8 cellular contexts compared by ENCODE assay signal in the genomic region with DNA sequence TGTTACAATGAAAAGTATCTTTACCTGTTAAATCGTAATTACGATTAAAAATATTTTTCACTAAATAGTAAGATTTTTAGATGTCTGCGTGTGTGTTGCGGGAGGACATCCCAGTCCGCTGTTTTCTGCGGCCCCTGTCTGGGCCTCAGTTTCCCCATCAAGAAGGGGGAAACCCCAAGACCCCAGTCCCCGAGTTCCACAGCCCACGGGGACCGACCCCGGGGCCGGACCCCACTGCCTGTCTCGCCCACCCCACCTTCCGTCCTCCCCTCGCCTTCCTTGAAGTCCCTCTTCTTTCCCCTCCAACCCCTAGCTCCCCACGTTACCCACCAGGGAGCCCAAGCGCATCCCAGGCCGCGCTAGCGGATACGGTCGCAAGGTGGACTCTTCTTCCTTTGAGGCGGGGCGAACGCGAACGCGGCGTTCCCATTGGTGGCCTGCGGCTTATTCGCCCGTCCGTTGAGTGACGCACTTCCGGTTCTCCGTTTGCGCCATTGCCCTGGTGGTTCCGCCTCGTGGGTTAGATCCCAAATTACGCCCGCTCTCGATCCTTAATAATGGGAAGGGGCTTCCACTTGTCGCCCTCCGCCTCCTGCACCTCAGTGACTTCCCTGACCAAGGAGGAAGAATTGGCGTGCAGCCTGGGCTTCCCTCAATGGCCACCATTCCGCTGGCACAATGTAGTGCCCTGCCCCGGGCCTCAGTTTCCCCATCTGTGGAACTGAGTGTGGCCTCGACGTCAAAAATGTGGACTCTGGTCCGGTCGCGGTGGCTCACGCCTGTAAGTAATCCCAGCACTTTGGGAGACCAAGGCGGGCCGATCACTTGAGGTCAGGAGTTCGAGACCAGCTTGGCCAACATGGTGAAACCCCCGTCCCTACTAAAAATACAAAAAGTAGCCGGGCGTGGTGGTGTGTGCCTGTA. TPM values are rescaled to one million over a fixed set of nuclear protein-coding genes. Genes with fewer than 3 reads are reported as not detected.
DNase-seq lines count a peak whose midpoint lies in the region; ATAC-seq and TF ChIP-seq lines count a peak whose summit lies in the region.

A gene with protein sequence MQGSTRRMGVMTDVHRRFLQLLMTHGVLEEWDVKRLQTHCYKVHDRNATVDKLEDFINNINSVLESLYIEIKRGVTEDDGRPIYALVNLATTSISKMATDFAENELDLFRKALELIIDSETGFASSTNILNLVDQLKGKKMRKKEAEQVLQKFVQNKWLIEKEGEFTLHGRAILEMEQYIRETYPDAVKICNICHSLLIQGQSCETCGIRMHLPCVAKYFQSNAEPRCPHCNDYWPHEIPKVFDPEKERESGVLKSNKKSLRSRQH (minus strand): TSS at position 397 of the 924 bp plus-strand sequence. CDS start 11,202 bp downstream, outside the sequence.

- DNase-seq in COLO829 (ENCODE audit: low spot score) (peak; percentile 97), HT-29 (ENCODE audit: low spot score) (peak; percentile 97), NOMO-1 (lab: John Stamatoyannopoulos, UW; ENCODE audit: unreplicated experiment in 2 of 2) (peak; percentile 90 to 97), endodermal cell (peak; percentile 97), mesendoderm (peak; percentile 97)
- peak; percentile 98 for DNase-seq in activated CD8-positive, alpha-beta memory T cell treated with anti-CD3 and anti-CD28 coated beads, Interleukin-2, amount 10 ng/mL, durations not matched to agents 7 days and 5 days
- DNase-seq in stimulated activated CD8-positive, alpha-beta memory T cell treated with anti-CD3 and anti-CD28 coated beads, Interleukin-15, amount 100 ng/mL, for 1 hour (ENCODE audit: low read depth), result peak; percentile 95

- no peak within 1 kb of the TSS for H2AK5ac ChIP-seq in mesendoderm (ENCODE audit: low read length)

- ATAC-seq in GM19468 (IDR thresholded peaks at IDR 0.05; ENCODE audit: extremely low read depth, unreplicated experiment), result peak; percentile 92
- ATAC-seq in activated CD8-positive, alpha-beta memory T cell treated with anti-CD3 and anti-CD28 coated beads, Interleukin-2, amount 10 ng/mL, durations not matched to agents 7 days and 5 days, result peak; percentile 100

- no peak within 1 kb of the TSS for H2BK120ac ChIP-seq in mesendoderm (ENCODE audit: low read depth, low read length)

- H3K9ac ChIP-seq in endodermal cell (ENCODE audit: extremely low read depth, low read length, poor library complexity, severe bottlenecking), result no peak within 1 kb of the TSS
- H3K9ac ChIP-seq in mesendoderm (ENCODE audit: low read length), result peak within 1 kb of the TSS; percentile 73

- H3K27ac ChIP-seq in endodermal cell (ENCODE audit: low read depth, low read length) (no peak within 1 kb of the TSS), mesendoderm (ENCODE audit: low read depth, low read length) (no peak within 1 kb of the TSS)

- no peak within 1 kb of the TSS for H3K23ac ChIP-seq in mesendoderm (ENCODE audit: low read length)

- peak within 1 kb of the TSS; percentile 19 for H3K18ac ChIP-seq in mesendoderm (ENCODE audit: low read length)

- H3K36me3 Mint-ChIP-seq in activated CD8-positive, alpha-beta memory T cell treated with anti-CD3 and anti-CD28 coated beads, Interleukin-2, amount 10 ng/mL, durations not matched to agents 7 days and 5 days, result peaks cover 33% of the 10 kb centered on the region
- H3K36me3 Mint-ChIP-seq in endodermal cell (ENCODE audit: low read depth), result peaks cover 1% of the 10 kb centered on the region

- peak within 1 kb of the TSS; percentile 92 for H3K56ac ChIP-seq in mesendoderm (ENCODE audit: low read length)

- peaks cover 8% of the 10 kb centered on the region for H3K27me3 ChIP-seq in endodermal cell (ENCODE audit: control insufficient read depth, insufficient read depth, low read length, poor library complexity, severe bottlenecking)
- H3K27me3 ChIP-seq in mesendoderm (ENCODE audit: insufficient read depth, low read length, poor library complexity), result no peaks in the 10 kb centered on the region

- H3K79me1 ChIP-seq in mesendoderm (ENCODE audit: low read length), result no peaks in the 10 kb centered on the region

- no peak for TF ChIP-seq CTCF in endodermal cell (conservative IDR thresholded peaks at IDR 0.05)

- peak within 1 kb of the TSS; percentile 83 for H3K4me3 Mint-ChIP-seq in activated CD8-positive, alpha-beta memory T cell treated with anti-CD3 and anti-CD28 coated beads, Interleukin-2, amount 10 ng/mL, durations not matched to agents 7 days and 5 days
- peak within 1 kb of the TSS; percentile 65 for H3K4me3 Mint-ChIP-seq in endodermal cell

- H2BK5ac ChIP-seq in mesendoderm (ENCODE audit: low read length), result no peak within 1 kb of the TSS

- peaks cover 72% of the 10 kb centered on the region for H3K4me1 Mint-ChIP-seq in activated CD8-positive, alpha-beta memory T cell treated with anti-CD3 and anti-CD28 coated beads, Interleukin-2, amount 10 ng/mL, durations not matched to agents 7 days and 5 days
- H3K4me1 Mint-ChIP-seq in endodermal cell, result peaks cover 8% of the 10 kb centered on the region

- H3K4me3 ChIP-seq in endodermal cell (ENCODE audit: low read length), result peak within 1 kb of the TSS; percentile 82
- H3K4me3 ChIP-seq in mesendoderm (ENCODE audit: low read length), result peak within 1 kb of the TSS; percentile 71

- no peak within 1 kb of the TSS for H4K5ac ChIP-seq in mesendoderm (ENCODE audit: low read length)

- WGBS in endodermal cell (ENCODE audit: insufficient coverage in 1 of 2, insufficient read length in 1 of 2), 2 experiments, result 51 to 67% methylated on average over 17 to 56 of the region's 58 CpGs
- 100% methylated on average over 2 of the region's 58 CpGs for WGBS in mesendoderm (ENCODE audit: extremely low coverage, insufficient coverage, low lambda C conversion rate)

- H3K4me1 ChIP-seq in endodermal cell (ENCODE audit: control insufficient read depth, insufficient read depth, low read length) (no peaks in the 10 kb centered on the region), mesendoderm (ENCODE audit: control insufficient read depth, low read depth, low read length) (peaks cover 2% of the 10 kb centered on the region)

- H2BK15ac ChIP-seq in mesendoderm (replicated peaks; ENCODE audit: low read depth), result no peak within 1 kb of the TSS

- H3K27me3 Mint-ChIP-seq in activated CD8-positive, alpha-beta memory T cell treated with anti-CD3 and anti-CD28 coated beads, Interleukin-2, amount 10 ng/mL, durations not matched to agents 7 days and 5 days, result no peaks in the 10 kb centered on the region
- peaks cover 5% of the 10 kb centered on the region for H3K27me3 Mint-ChIP-seq in endodermal cell (ENCODE audit: insufficient read depth)

- no peaks in the 10 kb centered on the region for H3K9me3 ChIP-seq in endodermal cell (ENCODE audit: control insufficient read depth, low read length)

- H3K27ac Mint-ChIP-seq in activated CD8-positive, alpha-beta memory T cell treated with anti-CD3 and anti-CD28 coated beads, Interleukin-2, amount 10 ng/mL, durations not matched to agents 7 days and 5 days, result peak within 1 kb of the TSS; percentile 96
- H3K27ac Mint-ChIP-seq in endodermal cell, result peak within 1 kb of the TSS; percentile 82

- H3K79me2 ChIP-seq in mesendoderm (ENCODE audit: control insufficient read depth, insufficient read depth, low read length), result no peaks in the 10 kb centered on the region

- H3K4ac ChIP-seq in mesendoderm (ENCODE audit: low read depth, low read length), result peak within 1 kb of the TSS; percentile 77

- peak within 1 kb of the TSS; percentile 57 for H4K8ac ChIP-seq in mesendoderm (ENCODE audit: low read depth, low read length)

- CTCF ChIA-PET in activated CD8-positive, alpha-beta memory T cell treated with anti-CD3 and anti-CD28 coated beads, Interleukin-2, amount 10 ng/mL, durations not matched to agents 7 days and 5 days (lab: Charles Lee), result interaction anchor here (0.9 to 3.0 kb wide), 9 partner anchors 8 to 87 kb away, joined by 3 to 20 read pairs (median 4); no protein-coding TSS in a partner anchor

- no peaks in the 10 kb centered on the region for H3K36me3 ChIP-seq in endodermal cell (ENCODE audit: control insufficient read depth, insufficient read depth, low read length)
- no peaks in the 10 kb centered on the region for H3K36me3 ChIP-seq in mesendoderm (ENCODE audit: control insufficient read depth, insufficient read depth, low read length)

- H3K4me2 ChIP-seq in mesendoderm (ENCODE audit: low read length), result peak within 1 kb of the TSS; percentile 67

- no peaks in the 10 kb centered on the region for H3K9me3 Mint-ChIP-seq in activated CD8-positive, alpha-beta memory T cell treated with anti-CD3 and anti-CD28 coated beads, Interleukin-2, amount 10 ng/mL, durations not matched to agents 7 days and 5 days (ENCODE audit: low read depth)
- no peaks in the 10 kb centered on the region for H3K9me3 Mint-ChIP-seq in endodermal cell

RNA-seq across cellular contexts. Expression of the gene that starts here (rescaled TPM):
- 49.9 and 52.3 TPM in 2 replicates for total RNA-seq in HT-29 (2014; rRNA removed; shearing (Covaris generic))
- 10 to 100 TPM; 75.9 to 94.0 TPM for total RNA-seq in activated CD8-positive, alpha-beta memory T cell treated with anti-CD3 and anti-CD28 coated beads, Interleukin-2, amount 10 ng/mL, durations not matched to agents 7 days and 5 days
- 10 to 100 TPM; 22.3 to 22.4 TPM for total RNA-seq in endodermal cell
- polyA plus RNA-seq in endodermal cell (2013, experiment 1 of 2), result 51.9 TPM
- polyA plus RNA-seq in endodermal cell (2013, experiment 2 of 2), result 43.8 TPM
- polyA plus RNA-seq in mesendoderm (2013, experiment 1 of 2), result 28.5 TPM
- 28.2 TPM for polyA plus RNA-seq in mesendoderm (2013, experiment 2 of 2)
